In the genomic region with DNA sequence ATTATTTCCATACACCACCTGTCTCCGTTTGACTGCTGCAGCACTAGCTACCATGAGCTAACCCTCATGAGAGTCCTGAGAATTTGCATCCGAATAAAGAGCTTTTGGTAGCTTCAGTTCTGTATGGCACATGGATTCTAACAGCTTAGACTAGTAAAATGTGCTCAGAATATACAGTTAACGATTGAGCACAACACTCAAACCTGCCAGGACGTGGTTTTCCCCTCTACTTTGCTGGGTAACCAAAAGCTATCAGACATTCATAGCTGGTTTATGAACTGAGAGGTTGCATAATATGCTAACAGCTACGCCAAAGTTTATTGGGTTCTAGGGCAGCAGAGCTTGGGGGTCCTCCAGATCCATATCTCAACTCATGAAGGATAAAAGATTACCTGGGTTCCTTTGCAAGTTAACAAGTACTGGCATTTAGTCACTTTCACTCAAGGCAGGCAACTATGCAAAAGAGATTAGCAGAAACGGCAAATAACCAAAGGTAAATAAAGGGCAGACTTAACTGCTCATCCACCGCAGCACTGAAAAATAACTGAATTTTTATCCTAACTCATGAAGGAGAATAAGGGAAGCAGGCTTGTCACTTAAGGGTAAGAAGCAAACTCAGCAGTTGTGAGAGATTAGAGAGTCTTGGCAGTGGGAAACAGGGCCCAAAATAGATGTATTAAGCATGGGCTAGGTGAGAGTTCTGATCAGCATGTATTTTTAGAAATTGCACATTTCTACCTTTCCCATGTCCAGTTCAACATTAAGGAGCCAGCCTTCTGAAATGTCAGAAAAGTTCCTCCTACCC, we compare ENCODE assay signal across 1 cellular context.
TF ChIP-seq lines count a peak whose summit lies in the region.

No MANE protein-coding gene starts in this region.

TF ChIP-seq in K562, 482 proteins besides CTCF, POLR2A, EP300 and RAD21 (continued from another document):
- TF ChIP-seq HMBOX1 (IDR thresholded peaks at IDR 0.05): peak; percentile 92
- peak in 1 of 2 experiments; percentile 76; a peak in 1 of 4 replicates for TF ChIP-seq FOXA3 (CRISPR knock-in tag; conservative IDR thresholded peaks at IDR 0.05 in 1 of 2, IDR thresholded peaks at IDR 0.05 in 1 of 2)
- TF ChIP-seq CEBPG (CRISPR knock-in tag; IDR thresholded peaks at IDR 0.05): peak; percentile 21; the same call in 1 of the 2 replicates
- no peak; a peak in 1 of 4 replicates for TF ChIP-seq CEBPG (tag; conservative IDR thresholded peaks at IDR 0.05 in 1 of 2, IDR thresholded peaks at IDR 0.05 in 1 of 2)
- TF ChIP-seq MTF1 (CRISPR knock-in tag; IDR thresholded peaks at IDR 0.05; ENCODE audit: borderline replicate concordance): no peak
- TF ChIP-seq, protein P1, sequence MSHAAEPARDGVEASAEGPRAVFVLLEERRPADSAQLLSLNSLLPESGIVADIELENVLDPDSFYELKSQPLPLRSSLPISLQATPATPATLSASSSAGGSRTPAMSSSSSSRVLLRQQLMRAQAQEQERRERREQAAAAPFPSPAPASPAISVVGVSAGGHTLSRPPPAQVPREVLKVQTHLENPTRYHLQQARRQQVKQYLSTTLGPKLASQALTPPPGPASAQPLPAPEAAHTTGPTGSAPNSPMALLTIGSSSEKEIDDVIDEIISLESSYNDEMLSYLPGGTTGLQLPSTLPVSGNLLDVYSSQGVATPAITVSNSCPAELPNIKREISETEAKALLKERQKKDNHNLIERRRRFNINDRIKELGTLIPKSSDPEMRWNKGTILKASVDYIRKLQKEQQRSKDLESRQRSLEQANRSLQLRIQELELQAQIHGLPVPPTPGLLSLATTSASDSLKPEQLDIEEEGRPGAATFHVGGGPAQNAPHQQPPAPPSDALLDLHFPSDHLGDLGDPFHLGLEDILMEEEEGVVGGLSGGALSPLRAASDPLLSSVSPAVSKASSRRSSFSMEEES (CRISPR knock-in tag; IDR thresholded peaks at IDR 0.05): no peak
- TF ChIP-seq GABPA (tag; conservative IDR thresholded peaks at IDR 0.05; ENCODE audit: low read depth): no peak
- TF ChIP-seq ZNF316 (IDR thresholded peaks at IDR 0.05): peak; percentile 37; the same call in 1 of the 2 replicates
- TF ChIP-seq ETV6 (IDR thresholded peaks at IDR 0.05; ENCODE audit: borderline replicate concordance in 1 of 2, low read depth in 2 of 2, low read length in 1 of 2): no peak
- TF ChIP-seq ETV6 (CRISPR knock-in tag; IDR thresholded peaks at IDR 0.05; ENCODE audit: borderline replicate concordance): no peak
- TF ChIP-seq C11orf30 (IDR thresholded peaks at IDR 0.05; ENCODE audit: low read depth): peak; percentile 37; the same call in 1 of the 2 replicates
- no peak for TF ChIP-seq POU5F1 (IDR thresholded peaks at IDR 0.05; ENCODE audit: borderline replicate concordance, low read depth, low read length, partially characterized antibody)
- TF ChIP-seq CEBPB (tag; IDR thresholded peaks at IDR 0.05): 0 out of 2 replicates have a peak, but pooled peaks have one; percentile 19
